Comparison of ENCODE assay signal across 1 cellular context in the genomic region with DNA sequence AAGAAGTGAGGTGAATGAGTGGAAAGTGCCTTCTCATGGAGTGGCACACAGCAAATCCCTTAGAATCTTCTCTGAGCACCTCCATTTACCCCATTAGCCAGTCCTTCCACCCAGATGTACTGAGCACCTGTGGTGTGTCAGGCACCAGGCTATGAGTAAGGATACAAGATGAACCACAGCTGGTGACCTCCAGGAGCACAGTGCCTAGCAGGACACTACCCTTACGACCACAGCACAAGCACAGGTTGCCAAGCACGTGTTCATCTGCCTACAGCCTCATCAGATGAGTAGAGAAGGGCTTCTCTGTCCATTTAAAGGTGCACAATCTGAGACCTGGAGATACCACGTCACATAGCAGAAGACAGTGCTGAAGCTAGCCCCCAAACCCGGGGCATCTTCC.
TF ChIP-seq lines count a peak whose summit lies in the region.

No MANE protein-coding gene starts in this region.

TF ChIP-seq in SK-N-SH treated with all-trans-retinoic acid at 6 μM for 48 hours, 23 proteins besides CTCF, POLR2A, EP300 and RAD21 (continued from another document):
- TF ChIP-seq CSRNP3 (CRISPR knock-in tag; IDR thresholded peaks at IDR 0.05): no peak
